11 cellular contexts compared by ENCODE assay signal in the genomic region with DNA sequence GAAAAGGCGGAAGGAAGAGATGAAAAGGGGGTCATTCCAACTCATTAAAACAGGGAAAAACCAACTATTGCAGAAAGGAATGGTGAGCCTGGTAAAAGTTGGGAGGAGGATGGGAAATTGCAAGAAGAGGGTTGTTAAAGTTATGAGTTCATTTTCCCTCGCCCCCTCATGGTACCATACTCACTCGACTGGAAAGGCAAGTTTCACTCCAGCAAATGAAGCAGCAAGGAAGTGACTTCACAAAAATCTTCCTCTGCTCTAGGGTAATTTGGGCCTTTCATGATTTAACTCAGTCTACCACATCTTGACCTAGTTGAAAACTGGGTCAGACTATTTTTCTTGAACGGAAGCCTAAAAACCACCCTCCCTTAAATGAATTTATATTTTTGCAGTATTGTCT. TPM values are rescaled to one million over a fixed set of nuclear protein-coding genes. Genes with fewer than 3 reads are reported as not detected.
DNase-seq lines count a peak whose midpoint lies in the region; ATAC-seq, FAIRE-seq and TF ChIP-seq lines count a peak whose summit lies in the region.
"Had no signal": no experiment of that assay in that cellular context is flagged by ENCODE, and none has a peak within 500 bp of the region (broad histone marks: within the 10 kb centered on the region; RNA-seq: fewer than 3 reads in every experiment).

No MANE protein-coding gene starts in this region.

- H3K9me3 ChIP-seq in A549 = no peaks in the 10 kb centered on the region
- no peaks in the 10 kb centered on the region for H3K9me3 ChIP-seq in effector memory CD4-positive, alpha-beta T cell (ENCODE audit: control insufficient read depth, low read length)
- H3K9me3 ChIP-seq: neutrophil had no signal

- no peak overlapping the region for H3K4me2 ChIP-seq in A549

- 87% methylated on average over 4 of the region's 4 CpGs for WGBS in A549 (ENCODE audit: missing lambda C conversion rate)

- CTCF ChIA-PET in A549 (lab: Yijun Ruan, JAX) = no interaction called here

- no peak for FAIRE-seq in A549 (lab: Jason Lieb, UNC)

- POLR2A ChIA-PET in A549 (lab: Yijun Ruan, JAX) = no interaction called here

- DNase-seq in A549 (ENCODE audit: low read depth in 1 of 2, low spot score in 1 of 2) (no peak), NCI-H1436 (lab: John Stamatoyannopoulos, UW) (no peak), NCI-H69 (lab: John Stamatoyannopoulos, UW) (no peak), SK-N-DZ (ENCODE audit: low spot score) (no peak)
- DNase-seq in effector memory CD4-positive, alpha-beta T cell = peak in 2 of 3 donors; percentile 19 to 24
- DNase-seq: C1 segment of cervical spinal cord had no signal

- no peak for TF ChIP-seq POLR2A in A549 (IDR thresholded peaks at IDR 0.05; ENCODE audit: low read length)

- no peak for TF ChIP-seq CTCF in A549 (IDR thresholded peaks at IDR 0.05)

- TF ChIP-seq EP300 in A549 (IDR thresholded peaks at IDR 0.05) = no peak

- no peak for TF ChIP-seq RAD21 in A549 (conservative IDR thresholded peaks at IDR 0.05 in 1 of 2, IDR thresholded peaks at IDR 0.05 in 1 of 2)

- H3K27ac ChIP-seq in A549 = peak overlapping the region; percentile 6 to 13; a peak in 1 of 6 replicates
- H3K27ac ChIP-seq in effector memory CD4-positive, alpha-beta T cell (ENCODE audit: insufficient read depth, low read length, poor library complexity, severe bottlenecking) = peak overlapping the region; percentile 76
- H3K27ac ChIP-seq: HL-60, neutrophil had no signal

- no peaks in the 10 kb centered on the region for H3K27me3 ChIP-seq in effector memory CD4-positive, alpha-beta T cell (replicated peaks; ENCODE audit: control insufficient read depth, insufficient read depth, low read length, poor library complexity, severe bottlenecking)

- peaks cover 17% of the 10 kb centered on the region for H3K4me1 ChIP-seq in A549
- H3K4me1 ChIP-seq in effector memory CD4-positive, alpha-beta T cell (ENCODE audit: control insufficient read depth, insufficient read depth, low read length, poor library complexity, severe bottlenecking) = peaks cover 8% of the 10 kb centered on the region

- H3K4me3 ChIP-seq in A549 = no peak overlapping the region
- H3K4me3 ChIP-seq in effector memory CD4-positive, alpha-beta T cell (ENCODE audit: insufficient read depth, low read depth, low read length, poor library complexity, severe bottlenecking) = peak overlapping the region; percentile 3

- no peak for ATAC-seq in A549
- peak; percentile 92 for ATAC-seq in GM18519 (IDR thresholded peaks at IDR 0.05; ENCODE audit: low FRiP score, unreplicated experiment)
- peak; percentile 54 for ATAC-seq in HG02973 (IDR thresholded peaks at IDR 0.05; ENCODE audit: unreplicated experiment)
- no peak for ATAC-seq in HG03354 (IDR thresholded peaks at IDR 0.05; ENCODE audit: poor library complexity, severe bottlenecking, unreplicated experiment)

- no peaks in the 10 kb centered on the region for H3K36me3 ChIP-seq in effector memory CD4-positive, alpha-beta T cell (ENCODE audit: control insufficient read depth, insufficient read depth, low read length)
- H3K36me3 ChIP-seq: neutrophil had no signal

TF ChIP-seq in A549, 52 proteins besides CTCF, POLR2A, EP300 and RAD21 (continues in another document):
- TF ChIP-seq, protein P1, sequence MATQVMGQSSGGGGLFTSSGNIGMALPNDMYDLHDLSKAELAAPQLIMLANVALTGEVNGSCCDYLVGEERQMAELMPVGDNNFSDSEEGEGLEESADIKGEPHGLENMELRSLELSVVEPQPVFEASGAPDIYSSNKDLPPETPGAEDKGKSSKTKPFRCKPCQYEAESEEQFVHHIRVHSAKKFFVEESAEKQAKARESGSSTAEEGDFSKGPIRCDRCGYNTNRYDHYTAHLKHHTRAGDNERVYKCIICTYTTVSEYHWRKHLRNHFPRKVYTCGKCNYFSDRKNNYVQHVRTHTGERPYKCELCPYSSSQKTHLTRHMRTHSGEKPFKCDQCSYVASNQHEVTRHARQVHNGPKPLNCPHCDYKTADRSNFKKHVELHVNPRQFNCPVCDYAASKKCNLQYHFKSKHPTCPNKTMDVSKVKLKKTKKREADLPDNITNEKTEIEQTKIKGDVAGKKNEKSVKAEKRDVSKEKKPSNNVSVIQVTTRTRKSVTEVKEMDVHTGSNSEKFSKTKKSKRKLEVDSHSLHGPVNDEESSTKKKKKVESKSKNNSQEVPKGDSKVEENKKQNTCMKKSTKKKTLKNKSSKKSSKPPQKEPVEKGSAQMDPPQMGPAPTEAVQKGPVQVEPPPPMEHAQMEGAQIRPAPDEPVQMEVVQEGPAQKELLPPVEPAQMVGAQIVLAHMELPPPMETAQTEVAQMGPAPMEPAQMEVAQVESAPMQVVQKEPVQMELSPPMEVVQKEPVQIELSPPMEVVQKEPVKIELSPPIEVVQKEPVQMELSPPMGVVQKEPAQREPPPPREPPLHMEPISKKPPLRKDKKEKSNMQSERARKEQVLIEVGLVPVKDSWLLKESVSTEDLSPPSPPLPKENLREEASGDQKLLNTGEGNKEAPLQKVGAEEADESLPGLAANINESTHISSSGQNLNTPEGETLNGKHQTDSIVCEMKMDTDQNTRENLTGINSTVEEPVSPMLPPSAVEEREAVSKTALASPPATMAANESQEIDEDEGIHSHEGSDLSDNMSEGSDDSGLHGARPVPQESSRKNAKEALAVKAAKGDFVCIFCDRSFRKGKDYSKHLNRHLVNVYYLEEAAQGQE (IDR thresholded peaks at IDR 0.05) = no peak
- TF ChIP-seq GATA3 (IDR thresholded peaks at IDR 0.05; ENCODE audit: borderline replicate concordance) (no peak), RFX5 (IDR thresholded peaks at IDR 0.05) (no peak), ZC3H11A (IDR thresholded peaks at IDR 0.05) (no peak), HEYL (CRISPR knock-in tag; IDR thresholded peaks at IDR 0.05) (no peak), JUN (IDR thresholded peaks at IDR 0.05) (no peak), HOXB5 (CRISPR knock-in tag; IDR thresholded peaks at IDR 0.05) (no peak), CHD2 (IDR thresholded peaks at IDR 0.05; ENCODE audit: low read length, partially characterized antibody) (no peak), CEBPB (IDR thresholded peaks at IDR 0.05) (no peak), EHF (CRISPR knock-in tag; IDR thresholded peaks at IDR 0.05) (no peak), ESRRA (IDR thresholded peaks at IDR 0.05; ENCODE audit: borderline replicate concordance, low read length) (no peak), RNF2 (IDR thresholded peaks at IDR 0.05; ENCODE audit: borderline replicate concordance, low read depth) (no peak)
- TF ChIP-seq, protein P2, sequence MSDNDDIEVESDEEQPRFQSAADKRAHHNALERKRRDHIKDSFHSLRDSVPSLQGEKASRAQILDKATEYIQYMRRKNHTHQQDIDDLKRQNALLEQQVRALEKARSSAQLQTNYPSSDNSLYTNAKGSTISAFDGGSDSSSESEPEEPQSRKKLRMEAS (IDR thresholded peaks at IDR 0.05) = no peak
- TF ChIP-seq, protein P3, sequence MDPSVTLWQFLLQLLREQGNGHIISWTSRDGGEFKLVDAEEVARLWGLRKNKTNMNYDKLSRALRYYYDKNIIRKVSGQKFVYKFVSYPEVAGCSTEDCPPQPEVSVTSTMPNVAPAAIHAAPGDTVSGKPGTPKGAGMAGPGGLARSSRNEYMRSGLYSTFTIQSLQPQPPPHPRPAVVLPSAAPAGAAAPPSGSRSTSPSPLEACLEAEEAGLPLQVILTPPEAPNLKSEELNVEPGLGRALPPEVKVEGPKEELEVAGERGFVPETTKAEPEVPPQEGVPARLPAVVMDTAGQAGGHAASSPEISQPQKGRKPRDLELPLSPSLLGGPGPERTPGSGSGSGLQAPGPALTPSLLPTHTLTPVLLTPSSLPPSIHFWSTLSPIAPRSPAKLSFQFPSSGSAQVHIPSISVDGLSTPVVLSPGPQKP (IDR thresholded peaks at IDR 0.05; ENCODE audit: low read depth, low read length) = no peak
- TF ChIP-seq, protein P4, sequence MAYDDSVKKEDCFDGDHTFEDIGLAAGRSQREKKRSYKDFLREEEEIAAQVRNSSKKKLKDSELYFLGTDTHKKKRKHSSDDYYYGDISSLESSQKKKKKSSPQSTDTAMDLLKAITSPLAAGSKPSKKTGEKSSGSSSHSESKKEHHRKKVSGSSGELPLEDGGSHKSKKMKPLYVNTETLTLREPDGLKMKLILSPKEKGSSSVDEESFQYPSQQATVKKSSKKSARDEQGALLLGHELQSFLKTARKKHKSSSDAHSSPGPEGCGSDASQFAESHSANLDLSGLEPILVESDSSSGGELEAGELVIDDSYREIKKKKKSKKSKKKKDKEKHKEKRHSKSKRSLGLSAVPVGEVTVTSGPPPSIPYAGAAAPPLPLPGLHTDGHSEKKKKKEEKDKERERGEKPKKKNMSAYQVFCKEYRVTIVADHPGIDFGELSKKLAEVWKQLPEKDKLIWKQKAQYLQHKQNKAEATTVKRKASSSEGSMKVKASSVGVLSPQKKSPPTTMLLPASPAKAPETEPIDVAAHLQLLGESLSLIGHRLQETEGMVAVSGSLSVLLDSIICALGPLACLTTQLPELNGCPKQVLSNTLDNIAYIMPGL (CRISPR knock-in tag; IDR thresholded peaks at IDR 0.05; ENCODE audit: borderline replicate concordance) = no peak
- TF ChIP-seq, protein P5, sequence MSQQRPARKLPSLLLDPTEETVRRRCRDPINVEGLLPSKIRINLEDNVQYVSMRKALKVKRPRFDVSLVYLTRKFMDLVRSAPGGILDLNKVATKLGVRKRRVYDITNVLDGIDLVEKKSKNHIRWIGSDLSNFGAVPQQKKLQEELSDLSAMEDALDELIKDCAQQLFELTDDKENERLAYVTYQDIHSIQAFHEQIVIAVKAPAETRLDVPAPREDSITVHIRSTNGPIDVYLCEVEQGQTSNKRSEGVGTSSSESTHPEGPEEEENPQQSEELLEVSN (IDR thresholded peaks at IDR 0.05; ENCODE audit: borderline replicate concordance, low read depth) = no peak

RNA-seq across cellular contexts. Expression of a gene that starts 22.8 kb away (rescaled TPM):
- polyA plus RNA-seq in A549 (2011; rRNA removed) (2.2 and 2.7 TPM in 2 replicates), A549 (2017; fragmentation: RNase III; extraction: RNeasy Plus Mini Kit Qiagen cat#74134 plus additional on column Dnase treatment) (1.1 to 2.0 TPM (median 1.3 TPM) in 3 replicates)
- polyA plus RNA-seq in A549 (2012; cell fraction: cytosol; rRNA removed) = 1.1 and 1.2 TPM in 2 replicates
- polyA plus RNA-seq in A549 (2012; cell fraction: nucleus; rRNA removed) = 0.54 and 0.56 TPM in 2 replicates
- 0.83 and 0.91 TPM in 2 replicates for polyA minus RNA-seq in A549 (2011; rRNA and poly(A)+ RNA removed)
- polyA plus RNA-seq in SK-N-DZ (2014; cell fraction: cytosol; rRNA removed) = not detected in 2 replicates
- not detected in 2 replicates for polyA plus RNA-seq in SK-N-DZ (2014; cell fraction: nucleus; rRNA removed)

RNA-seq across cellular contexts. Expression of a gene that starts 34.9 kb away (rescaled TPM):
- 3.4 and 6.5 TPM in 2 replicates for polyA plus RNA-seq in A549 (2011; rRNA removed)
- 0.57 and 1.3 TPM in 2 replicates for polyA plus RNA-seq in A549 (2012; cell fraction: cytosol; rRNA removed)
- polyA plus RNA-seq in A549 (2012; cell fraction: nucleus; rRNA removed) = 0.18 and 0.47 TPM in 2 replicates
- polyA plus RNA-seq in A549 (2017; fragmentation: RNase III; extraction: RNeasy Plus Mini Kit Qiagen cat#74134 plus additional on column Dnase treatment) = 0.43 to 1.1 TPM (median 0.45 TPM) in 3 replicates
- polyA minus RNA-seq in A549 (2011; rRNA and poly(A)+ RNA removed) = 1.8 and 2.7 TPM in 2 replicates
- not detected in 2 replicates for polyA plus RNA-seq in SK-N-DZ (2014; cell fraction: cytosol; rRNA removed)
- polyA plus RNA-seq in SK-N-DZ (2014; cell fraction: nucleus; rRNA removed) = not detected in 2 replicates

Comparison
In these comparisons a context has a peak if more than half of its experiments do, and no peak if none do; other contexts are left out.
1. ATAC-seq: peak in GM18519 (single experiment) and HG02973 (single experiment); none in A549 (0 of 2) and HG03354 (single experiment).
2. DNase-seq: peak in effector memory CD4-positive, alpha-beta T cell (2 of 3); none in A549 (0 of 2), NCI-H1436 (single experiment), NCI-H69 (single experiment) and SK-N-DZ (single experiment).